In the genomic region with DNA sequence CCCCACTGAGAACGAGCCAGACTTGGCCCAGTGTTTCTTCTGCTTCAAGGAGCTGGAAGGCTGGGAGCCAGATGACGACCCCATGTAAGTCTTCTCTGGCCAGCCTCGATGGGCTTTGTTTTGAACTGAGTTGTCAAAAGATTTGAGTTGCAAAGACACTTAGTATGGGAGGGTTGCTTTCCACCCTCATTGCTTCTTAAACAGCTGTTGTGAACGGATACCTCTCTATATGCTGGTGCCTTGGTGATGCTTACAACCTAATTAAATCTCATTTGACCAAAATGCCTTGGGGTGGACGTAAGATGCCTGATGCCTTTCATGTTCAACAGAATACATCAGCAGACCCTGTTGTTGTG, we compare ENCODE assay signal across 9 cellular contexts. TPM values are rescaled to one million over a fixed set of nuclear protein-coding genes. Genes with fewer than 3 reads are reported as not detected.
DNase-seq lines count a peak whose midpoint lies in the region; ATAC-seq, FAIRE-seq and TF ChIP-seq lines count a peak whose summit lies in the region.
"Had no signal": no experiment of that assay in that cellular context is flagged by ENCODE, and none has a peak within 500 bp of the region (broad histone marks: within the 10 kb centered on the region; RNA-seq: fewer than 3 reads in every experiment).

No MANE protein-coding gene starts in this region.

- no peaks in the 10 kb centered on the region for H3F3A ChIP-seq in SU-DHL-6 (ENCODE audit: insufficient read depth)

- 5 to 10% (median 6%) methylated on average over 5 of the region's 5 CpGs for WGBS in small intestine, 3 donors

- peaks cover 27% of the 10 kb centered on the region for H3K79me2 ChIP-seq in SU-DHL-6 (ENCODE audit: insufficient read depth, low read length)

- H3K9ac ChIP-seq in SU-DHL-6 (ENCODE audit: low read length): peak overlapping the region; percentile 96

- peak overlapping the region; percentile 96 for H3K4me2 ChIP-seq in SU-DHL-6 (ENCODE audit: low read depth, low read length, poor library complexity, severe bottlenecking)

- peak overlapping the region; percentile 42 for H2AFZ ChIP-seq in SU-DHL-6 (ENCODE audit: low read depth, low read length, severe bottlenecking)

- H3K36me3 ChIP-seq in SU-DHL-6 (ENCODE audit: low read length): peaks cover 3% of the 10 kb centered on the region; the same call in 1 of the 2 replicates
- H3K36me3 ChIP-seq in small intestine (ENCODE audit: control insufficient read depth in 2 of 2, insufficient read depth in 2 of 2, low read length in 2 of 2): no peaks in the 10 kb centered on the region

- FAIRE-seq in small intestine (lab: Jason Lieb, UNC): no peak

- no peaks in the 10 kb centered on the region for H3K9me2 ChIP-seq in SU-DHL-6 (replicated peaks; ENCODE audit: insufficient read depth, low read length)

- H3K27ac ChIP-seq in SU-DHL-6 (ENCODE audit: low read depth, low read length): peak overlapping the region; percentile 73
- peak overlapping the region; percentile 35 for H3K27ac ChIP-seq in foreskin keratinocyte
- no peak overlapping the region for H3K27ac ChIP-seq in small intestine (ENCODE audit: low read depth in 1 of 2, low read length in 1 of 2)

- no peak for ATAC-seq in foreskin keratinocyte
- ATAC-seq in GM18861 (IDR thresholded peaks at IDR 0.05; ENCODE audit: unreplicated experiment): no peak

- peaks cover 4% of the 10 kb centered on the region for H3K4me1 ChIP-seq in foreskin keratinocyte
- no peaks in the 10 kb centered on the region for H3K4me1 ChIP-seq in small intestine (ENCODE audit: control insufficient read depth in 2 of 2, insufficient read depth in 1 of 2, low read depth in 1 of 2, low read length in 1 of 2)

- no peaks in the 10 kb centered on the region for H4K20me1 ChIP-seq in SU-DHL-6 (ENCODE audit: low read depth, low read length)

- H3K4me3 ChIP-seq in SU-DHL-6 (ENCODE audit: insufficient read depth, low read length, poor library complexity, severe bottlenecking) (peak overlapping the region; percentile 88), small intestine (ENCODE audit: low read depth in 1 of 2, low read length in 2 of 2) (peak overlapping the region; percentile 47 to 68)

- no peaks in the 10 kb centered on the region for H3K9me3 ChIP-seq in SU-DHL-6 (ENCODE audit: insufficient read depth, low read length)
- H3K9me3 ChIP-seq in small intestine (ENCODE audit: control insufficient read depth, low read depth): no peaks in the 10 kb centered on the region

- TF ChIP-seq CTCF in SU-DHL-6 (IDR thresholded peaks at IDR 0.05; ENCODE audit: insufficient read depth, low read length, poor library complexity, severe bottlenecking) (no peak), foreskin keratinocyte (conservative IDR thresholded peaks at IDR 0.05) (no peak)

- DNase-seq in NCI-H748 (lab: John Stamatoyannopoulos, UW; ENCODE audit: unreplicated experiment): peak; percentile 22
- DNase-seq in NCI-H748 treated with DMSO at 0.1 percent for 48 hours (lab: John Stamatoyannopoulos, UW): no peak
- DNase-seq in foreskin keratinocyte: no peak
- DNase-seq in small intestine: no peak
- DNase-seq in stimulated activated CD4-positive, alpha-beta T cell treated with anti-CD3 and anti-CD28 coated beads, Interleukin-15, amount 100 ng/mL, for 24 hours: no peak
- DNase-seq in amygdala (lab: John Stamatoyannopoulos, UW): no peak

- H3K27me3 ChIP-seq in SU-DHL-6 (ENCODE audit: low read length) (no peaks in the 10 kb centered on the region), foreskin keratinocyte (no peaks in the 10 kb centered on the region), small intestine (ENCODE audit: control insufficient read depth in 2 of 2, insufficient read depth in 2 of 2, low read length in 2 of 2) (no peaks in the 10 kb centered on the region)

RNA-seq across cellular contexts. Expression of a gene that starts 0.6 kb away (rescaled TPM):
- total RNA-seq in foreskin keratinocyte: 54.7 and 69.5 TPM in 2 replicates
- 52.8 and 67.9 TPM in 2 replicates for polyA plus RNA-seq in foreskin keratinocyte
- polyA plus RNA-seq in small intestine: 10 to 100 TPM in 1 of 3 donors, 1 to 10 TPM in 2; 2.2 to 40.6 (median 4.0) TPM

RNA-seq across cellular contexts. Expression of a gene that starts 16.7 kb away (rescaled TPM):
- total RNA-seq in foreskin keratinocyte: not detected in 2 replicates
- polyA plus RNA-seq in foreskin keratinocyte (not detected in 2 replicates), small intestine (not detected)
- total RNA-seq: left colon had no signal

RNA-seq across cellular contexts. Expression of a gene that starts 27.5 kb away (rescaled TPM):
- 15.0 and 18.9 TPM in 2 replicates for total RNA-seq in foreskin keratinocyte
- 19.7 and 20.8 TPM in 2 replicates for polyA plus RNA-seq in foreskin keratinocyte
- polyA plus RNA-seq in small intestine: 10 to 100 TPM; 24.0 to 45.2 (median 32.2) TPM

RNA-seq across cellular contexts. Expression of a gene that starts 27.8 kb away (rescaled TPM):
- total RNA-seq in foreskin keratinocyte: 80.9 and 109 TPM in 2 replicates
- polyA plus RNA-seq in foreskin keratinocyte (169 and 180 TPM in 2 replicates), small intestine (10 to 100 TPM in 2 of 3 donors, 1 to 10 TPM in 1; 6.9 to 60.6 (median 11.6) TPM)

RNA-seq across cellular contexts. Expression of a gene that starts 46.3 kb away (rescaled TPM):
- total RNA-seq in foreskin keratinocyte: 30.3 and 48.0 TPM in 2 replicates
- polyA plus RNA-seq in foreskin keratinocyte: 60.8 and 111 TPM in 2 replicates
- polyA plus RNA-seq in small intestine: 100 to 1,000 TPM in 1 of 3 donors, 10 to 100 TPM in 2; 46.5 to 187 (median 73.0) TPM

Comparison
In these comparisons a context has a peak if more than half of its experiments do, and no peak if none do; other contexts are left out.
1. H3K27ac ChIP-seq: peak in SU-DHL-6 (single experiment) and foreskin keratinocyte (single experiment); none in small intestine (0 of 2).